7 cellular contexts compared by ENCODE assay signal in genomic region chrX:26525768-26526167, GRCh38.
DNase-seq lines count a peak whose midpoint lies in the region; TF ChIP-seq lines count a peak whose summit lies in the region.
"Not testable (repeated sequence)": the region's sequence is repeated elsewhere in the genome, so short reads cannot be mapped to it uniquely, and the experiment has no call there.

No MANE protein-coding gene starts in this region.

- not testable (repeated sequence) for H3K79me1 ChIP-seq in mesendoderm (ENCODE audit: low read length)

- CTCF ChIA-PET in Caco-2 (lab: Charles Lee) = not testable (repeated sequence)

- not testable (repeated sequence) for H3K18ac ChIP-seq in mesendoderm (ENCODE audit: low read length)

- H3K23ac ChIP-seq in mesendoderm (ENCODE audit: low read length) = not testable (repeated sequence)

- not testable (repeated sequence) for H2AK5ac ChIP-seq in mesendoderm (ENCODE audit: low read length)

- H3K9me3 ChIP-seq in Caco-2; WERI-Rb-1 (ENCODE audit: severe bottlenecking): not testable (repeated sequence)

- not testable (repeated sequence) for H4K5ac ChIP-seq in mesendoderm (ENCODE audit: low read length)

- H3K4me3 ChIP-seq in Caco-2 (ENCODE audit: low read depth, low read length) = peak overlapping the region; percentile 7; the same call in 1 of the 2 replicates
- H3K4me3 ChIP-seq in WERI-Rb-1 (ENCODE audit: low read depth, low read length); mesendoderm (ENCODE audit: low read length): not testable (repeated sequence)

- H3K27ac Mint-ChIP-seq in Caco-2 (ENCODE audit: unreplicated experiment) = peak overlapping the region; percentile 48
- not testable (repeated sequence) for H3K27ac Mint-ChIP-seq in type B pancreatic cell

- intact Hi-C loops in Caco-2 (cut with micrococcal nuclease; ENCODE audit: unreplicated experiment) = loop anchor here (1.0 to 10.0 kb wide), 3 partner anchors 18 to 83 kb away; no protein-coding TSS in a partner anchor

- H4K8ac ChIP-seq in mesendoderm (ENCODE audit: low read depth, low read length) = not testable (repeated sequence)

- POLR2A ChIA-PET in Caco-2 (lab: Charles Lee) = not testable (repeated sequence)

- H2BK120ac ChIP-seq in mesendoderm (ENCODE audit: low read depth, low read length) = not testable (repeated sequence)

- H3K79me2 ChIP-seq in mesendoderm (ENCODE audit: control insufficient read depth, insufficient read depth, low read length) = not testable (repeated sequence)

- not testable (repeated sequence) for H2BK15ac ChIP-seq in mesendoderm (replicated peaks; ENCODE audit: low read depth)

- H3K27me3 ChIP-seq in Caco-2 (replicated peaks; ENCODE audit: control insufficient read depth, insufficient read depth, low read length); WERI-Rb-1 (ENCODE audit: insufficient read depth, low read depth, severe bottlenecking); mesendoderm (ENCODE audit: insufficient read depth, low read length, poor library complexity): not testable (repeated sequence)

- DNase-seq in Caco-2 (peak; percentile 38 to 72), KBM-7 (peak; percentile 4), NCI-H524 treated with DMSO at 0.1 percent for 48 hours (lab: John Stamatoyannopoulos, UW) (peak; percentile 65), OCI-M1 (lab: John Stamatoyannopoulos, UW) (peak; percentile 36), WERI-Rb-1 (peak; percentile 28), mesendoderm (peak; percentile 76)
- not testable (repeated sequence) for DNase-seq in type B pancreatic cell (ENCODE audit: extremely low spot score, unreplicated experiment)

- H3K4me2 ChIP-seq in mesendoderm (ENCODE audit: low read length) = not testable (repeated sequence)

- H3K27ac ChIP-seq in WERI-Rb-1; mesendoderm (ENCODE audit: low read depth, low read length): not testable (repeated sequence)

- peaks cover 21% of the 10 kb centered on the region for H3K4me1 ChIP-seq in Caco-2
- not testable (repeated sequence) for H3K4me1 ChIP-seq in mesendoderm (ENCODE audit: control insufficient read depth, low read depth, low read length)

- H3K36me3 Mint-ChIP-seq in Caco-2 (ENCODE audit: insufficient read depth, unreplicated experiment); type B pancreatic cell: not testable (repeated sequence)

- not testable (repeated sequence) for H3K9me3 Mint-ChIP-seq in Caco-2 (ENCODE audit: unreplicated experiment); type B pancreatic cell

- not testable (repeated sequence) for H2BK5ac ChIP-seq in mesendoderm (ENCODE audit: low read length)

- in situ Hi-C loops in KBM-7 (cut with MboI; ENCODE audit: low pct_unique_long_range_greater_than_20kb, low sequenced_read_pairs) = not testable (repeated sequence)

- TF ChIP-seq CTCF in Caco-2 (IDR thresholded peaks at IDR 0.05; ENCODE audit: insufficient read depth in 1 of 2, low read depth in 1 of 2, low read length in 1 of 2, severe bottlenecking in 1 of 2, unreplicated experiment in 1 of 2); WERI-Rb-1 (IDR thresholded peaks at IDR 0.05; ENCODE audit: low read depth, low read length); type B pancreatic cell (conservative IDR thresholded peaks at IDR 0.05): not testable (repeated sequence)

- H3K27me3 Mint-ChIP-seq in Caco-2 (ENCODE audit: insufficient read depth, unreplicated experiment); type B pancreatic cell: not testable (repeated sequence)

- H3K4ac ChIP-seq in mesendoderm (ENCODE audit: low read depth, low read length) = not testable (repeated sequence)

- H3K56ac ChIP-seq in mesendoderm (ENCODE audit: low read length) = not testable (repeated sequence)

- peaks cover 11% of the 10 kb centered on the region for H3K4me1 Mint-ChIP-seq in Caco-2 (ENCODE audit: low read depth, unreplicated experiment)
- not testable (repeated sequence) for H3K4me1 Mint-ChIP-seq in type B pancreatic cell (ENCODE audit: unreplicated experiment)

- not testable (repeated sequence) for H3K36me3 ChIP-seq in Caco-2 (ENCODE audit: control insufficient read depth, insufficient read depth, low read length); WERI-Rb-1; mesendoderm (ENCODE audit: control insufficient read depth, insufficient read depth, low read length)

- H3K9ac ChIP-seq in mesendoderm (ENCODE audit: low read length) = not testable (repeated sequence)

- not testable (repeated sequence) for BruUV-seq in Caco-2 (replicated peaks; lab: Mats Ljungman, UMichigan)

- no CpG with 5 or more reads among the region's 8 CpGs for WGBS in mesendoderm (ENCODE audit: extremely low coverage, insufficient coverage, low lambda C conversion rate)

- H3K4me3 Mint-ChIP-seq in Caco-2 (ENCODE audit: unreplicated experiment) (peak overlapping the region; percentile 69), type B pancreatic cell (peak overlapping the region; percentile 19)
